In genomic region chr4:107736037-107736436, GRCh38 we compare ENCODE assay signal across 11 cellular contexts. TPM values are rescaled to one million over a fixed set of nuclear protein-coding genes. Genes with fewer than 3 reads are reported as not detected.
DNase-seq lines count a peak whose midpoint lies in the region; ATAC-seq and TF ChIP-seq lines count a peak whose summit lies in the region.
"Had no signal": no experiment of that assay in that cellular context is flagged by ENCODE, and none has a peak within 500 bp of the region (broad histone marks: within the 10 kb centered on the region; RNA-seq: fewer than 3 reads in every experiment).

No MANE protein-coding gene starts in this region.

- H3K27ac Mint-ChIP-seq in mesothelial cell of epicardium, result peak overlapping the region; percentile 41
- H3K27ac Mint-ChIP-seq: activated B cell treated with CpG ODN at 0.5 μM for 24 hours, CD14-positive monocyte had no signal

- no peaks in the 10 kb centered on the region for H3K36me3 Mint-ChIP-seq in mesothelial cell of epicardium
- H3K36me3 Mint-ChIP-seq: CD14-positive monocyte had no signal

- no peak for TF ChIP-seq CTCF in mesothelial cell of epicardium (IDR thresholded peaks at IDR 0.05; ENCODE audit: unreplicated experiment)

- no peaks in the 10 kb centered on the region for H3K27me3 Mint-ChIP-seq in mesothelial cell of epicardium (ENCODE audit: low read depth)
- H3K27me3 Mint-ChIP-seq: activated B cell treated with CpG ODN at 0.5 μM for 24 hours had no signal

- peaks cover 55% of the 10 kb centered on the region for H3K4me1 Mint-ChIP-seq in mesothelial cell of epicardium
- H3K4me1 Mint-ChIP-seq: activated B cell treated with CpG ODN at 0.5 μM for 24 hours had no signal

- H3K4me3 Mint-ChIP-seq in mesothelial cell of epicardium, result no peak overlapping the region
- H3K4me3 Mint-ChIP-seq: activated B cell treated with CpG ODN at 0.5 μM for 24 hours, CD14-positive monocyte had no signal

- DNase-seq in mesothelial cell of epicardium (ENCODE audit: low spot score in 2 of 2, unreplicated experiment in 2 of 2), result no peak
- no peak for DNase-seq in NCI-H146 treated with DMSO at 0.1 percent for 48 hours (lab: John Stamatoyannopoulos, UW; ENCODE audit: unreplicated experiment)
- DNase-seq in amygdala (lab: John Stamatoyannopoulos, UW), result no peak
- DNase-seq: activated B cell treated with CpG ODN at 0.5 μM for 24 hours, DND-41, ovary had no signal

- H3K9me3 Mint-ChIP-seq in mesothelial cell of epicardium, result no peaks in the 10 kb centered on the region
- H3K9me3 Mint-ChIP-seq: activated B cell treated with CpG ODN at 0.5 μM for 24 hours, CD14-positive monocyte had no signal

- ATAC-seq in GM19025 (IDR thresholded peaks at IDR 0.05; ENCODE audit: low read depth, unreplicated experiment), result peak; percentile 60
- ATAC-seq in GM21576 (IDR thresholded peaks at IDR 0.05; ENCODE audit: unreplicated experiment), result peak; percentile 64
- ATAC-seq in HG03045 (IDR thresholded peaks at IDR 0.05; ENCODE audit: unreplicated experiment), result peak; percentile 62
- ATAC-seq in GM19452 (IDR thresholded peaks at IDR 0.05; ENCODE audit: unreplicated experiment), result no peak

RNA-seq across cellular contexts. Expression of gene PAPSS1, which starts 16.0 kb away (rescaled TPM):
- total RNA-seq in mesothelial cell of epicardium, result 76.1 to 81.5 TPM (median 78.5 TPM) in 3 replicates
